In genomic region chr7:151315038-151315655, GRCh38 we compare ENCODE assay signal across 8 cellular contexts. TPM values are rescaled to one million over a fixed set of nuclear protein-coding genes. Genes with fewer than 3 reads are reported as not detected.
A peak's percentile ranks its signal among the peaks of the same experiment; 100 is the strongest.
DNase-seq lines count a peak whose midpoint lies in the region; ATAC-seq and TF ChIP-seq lines count a peak whose summit lies in the region.

No MANE protein-coding gene starts in this region.

- no peak overlapping the region for H3K4me3 ChIP-seq in HAP-1
- no peak overlapping the region for H3K4me3 ChIP-seq in left lung

- H3K4me1 ChIP-seq in HAP-1 (no peaks in the 10 kb centered on the region), left lung (peaks cover 4 to 6% of the 10 kb centered on the region in 2 donors)

- in situ Hi-C loops in HAP-1 (cut with MboI; ENCODE audit: low sequenced_read_pairs): no loop called here

- H3K4me3 Mint-ChIP-seq in Calu3 (ENCODE audit: low read depth, unreplicated experiment) (no peak overlapping the region), chondrocyte (ENCODE audit: unreplicated experiment) (no peak overlapping the region)
- no peak overlapping the region for H3K4me3 Mint-ChIP-seq in activated CD4-positive, alpha-beta T cell treated with anti-CD3 and anti-CD28 coated beads for 36 hours

- H3K9me3 ChIP-seq in HAP-1 (peaks cover 7% of the 10 kb centered on the region; the same call in 1 of the 2 replicates), left lung (peaks cover 0 to 24% of the 10 kb centered on the region in 2 donors)

- no peaks in the 10 kb centered on the region for H3K36me3 Mint-ChIP-seq in Calu3 (ENCODE audit: insufficient read depth, unreplicated experiment)
- H3K36me3 Mint-ChIP-seq in activated CD4-positive, alpha-beta T cell treated with anti-CD3 and anti-CD28 coated beads for 36 hours (ENCODE audit: low read depth): peaks cover 2% of the 10 kb centered on the region
- peaks cover 9% of the 10 kb centered on the region for H3K36me3 Mint-ChIP-seq in chondrocyte (ENCODE audit: low read depth)

- peaks cover 16% of the 10 kb centered on the region for H3K27me3 Mint-ChIP-seq in Calu3 (ENCODE audit: unreplicated experiment)
- H3K27me3 Mint-ChIP-seq in activated CD4-positive, alpha-beta T cell treated with anti-CD3 and anti-CD28 coated beads for 36 hours: no peaks in the 10 kb centered on the region
- peaks cover 5% of the 10 kb centered on the region for H3K27me3 Mint-ChIP-seq in chondrocyte (ENCODE audit: low read depth)

- H3K4me1 Mint-ChIP-seq in Calu3 (ENCODE audit: low read depth, unreplicated experiment) (no peaks in the 10 kb centered on the region), chondrocyte (ENCODE audit: low read depth) (no peaks in the 10 kb centered on the region)
- H3K4me1 Mint-ChIP-seq in activated CD4-positive, alpha-beta T cell treated with anti-CD3 and anti-CD28 coated beads for 36 hours: peaks cover 12% of the 10 kb centered on the region

- BruUV-seq in Calu3 (replicated peaks; lab: Mats Ljungman, UMichigan): no TSS peak

- TF ChIP-seq CTCF in Calu3 (IDR thresholded peaks at IDR 0.05; ENCODE audit: unreplicated experiment): peak; percentile 75
- TF ChIP-seq CTCF in chondrocyte (IDR thresholded peaks at IDR 0.05): peak; percentile 93
- TF ChIP-seq CTCF in left lung (IDR thresholded peaks at IDR 0.05): peak; percentile 77 to 79

- H3K36me3 ChIP-seq in HAP-1 (replicated peaks) (no peaks in the 10 kb centered on the region), left lung (no peaks in the 10 kb centered on the region)

- intact Hi-C loops in Calu3 (cut with micrococcal nuclease; ENCODE audit: unreplicated experiment) (loop anchor here (1.0 kb wide), 2 partner anchors 35 to 133 kb away; no protein-coding TSS in a partner anchor), left lung (cut with DNase I) (no loop called here)
- intact Hi-C loops in activated CD4-positive, alpha-beta T cell treated with anti-CD3 and anti-CD28 coated beads for 36 hours (cut with DNase I, micrococcal nuclease): loop anchor here (1.0 kb wide), 5 partner anchors 26 to 444 kb away; partner anchors contain the start of gene NUB1 (in 1 of the 2)

- CTCF ChIA-PET in Calu3 (lab: Charles Lee): interaction anchor here (0.6 to 1.4 kb wide), 8 partner anchors 11 to 207 kb away, joined by 3 to 7 read pairs (median 3); partner anchors contain the start of gene NUB1
- CTCF ChIA-PET in activated CD4-positive, alpha-beta T cell treated with anti-CD3 and anti-CD28 coated beads for 36 hours (lab: Charles Lee): interaction anchor here (0.6 to 9.4 kb wide), 35 partner anchors 10 to 302 kb away, joined by 3 to 152 read pairs (median 5); partner anchors contain the start of genes ABCF2, CRYGN and NUB1

- H3K9me3 Mint-ChIP-seq in Calu3 (ENCODE audit: low read depth, unreplicated experiment) (peaks cover 13% of the 10 kb centered on the region), chondrocyte (ENCODE audit: low read depth) (peaks cover 17% of the 10 kb centered on the region)
- peaks cover 20% of the 10 kb centered on the region for H3K9me3 Mint-ChIP-seq in activated CD4-positive, alpha-beta T cell treated with anti-CD3 and anti-CD28 coated beads for 36 hours (ENCODE audit: low read depth)

- POLR2A ChIA-PET in activated CD4-positive, alpha-beta T cell treated with anti-CD3 and anti-CD28 coated beads for 36 hours (lab: Charles Lee): interaction anchor here (0.7 kb wide), 1 partner anchor 18 kb away, joined by 3 read pairs; no protein-coding TSS in a partner anchor

- DNase-seq in Calu3 (peak; percentile 85), HAP-1 (ENCODE audit: low spot score in 2 of 2) (peak; percentile 21 to 86), NCI-H2227 (lab: John Stamatoyannopoulos, UW; ENCODE audit: unreplicated experiment) (peak; percentile 88), chondrocyte (ENCODE audit: low spot score) (no peak), left lung (peak in 1 of 2 donors; percentile 56)
- DNase-seq in activated CD4-positive, alpha-beta T cell treated with anti-CD3 and anti-CD28 coated beads for 36 hours: peak; percentile 83
- peak; percentile 53 to 71 (median 55) for DNase-seq in stimulated activated CD4-positive, alpha-beta T cell treated with anti-CD3 and anti-CD28 coated beads, TNF-alpha, amount 100 ng/mL, for 24 hours (ENCODE audit: low read depth in 3 of 3)

- H3K27ac Mint-ChIP-seq in Calu3 (ENCODE audit: unreplicated experiment) (no peak overlapping the region), chondrocyte (ENCODE audit: unreplicated experiment) (no peak overlapping the region)
- no peak overlapping the region for H3K27ac Mint-ChIP-seq in activated CD4-positive, alpha-beta T cell treated with anti-CD3 and anti-CD28 coated beads for 36 hours

- H3K27ac ChIP-seq in left lung: no peak overlapping the region

- H3K27me3 ChIP-seq in HAP-1 (ENCODE audit: low read depth) (peaks cover 4% of the 10 kb centered on the region), left lung (no peaks in the 10 kb centered on the region)

- peak; percentile 77 for ATAC-seq in activated CD4-positive, alpha-beta T cell treated with anti-CD3 and anti-CD28 coated beads for 36 hours
- ATAC-seq in left lung: peak; percentile 92
- no peak for ATAC-seq in GM21423 (IDR thresholded peaks at IDR 0.05; ENCODE audit: unreplicated experiment)

RNA-seq across cellular contexts. Expression of gene NUB1, which starts 26.5 kb away (rescaled TPM):
- total RNA-seq in Calu3 (2022) (56.2 and 69.2 TPM in 2 replicates), chondrocyte (47.3 to 61.7 TPM (median 50.3 TPM) in 3 replicates), left lung (10 to 100 TPM; 40.9 to 42.4 TPM)
- total RNA-seq in activated CD4-positive, alpha-beta T cell treated with anti-CD3 and anti-CD28 coated beads for 36 hours: 10 to 100 TPM; 51.4 to 70.4 TPM

Comparison
In these comparisons a context has a peak if more than half of its experiments do, and no peak if none do; other contexts are left out.
1. intact Hi-C loops: an anchor here in Calu3 (1.0 kb wide) and activated CD4-positive, alpha-beta T cell treated with anti-CD3 and anti-CD28 coated beads for 36 hours (1.0 kb wide); none called in left lung.